Comparison of ENCODE assay signal across 11 cellular contexts in genomic region chr6:34982424-34982852, GRCh38.
DNase-seq lines count a peak whose midpoint lies in the region; ATAC-seq and TF ChIP-seq lines count a peak whose summit lies in the region.
"Had no signal": no experiment of that assay in that cellular context is flagged by ENCODE, and none has a peak within 500 bp of the region (broad histone marks: within the 10 kb centered on the region; RNA-seq: fewer than 3 reads in every experiment).

No MANE protein-coding gene starts in this region.

- H3K4ac ChIP-seq in mesendoderm (ENCODE audit: low read depth, low read length) = no peak overlapping the region

- no peak overlapping the region for H2BK15ac ChIP-seq in mesendoderm (replicated peaks; ENCODE audit: low read depth)

- H3K79me1 ChIP-seq in mesendoderm (ENCODE audit: low read length) = no peaks in the 10 kb centered on the region

- no peak for TF ChIP-seq POLR2A in body of pancreas (IDR thresholded peaks at IDR 0.05)

- DNase-seq in COR-L47 (lab: John Stamatoyannopoulos, UW) = peak; percentile 20
- DNase-seq in Jurkat, Clone E6-1 (ENCODE audit: low read depth, low spot score) = peak; percentile 39
- DNase-seq in body of pancreas = peak in 1 of 4 donors; percentile 8
- DNase-seq in mesendoderm = peak; percentile 27
- no peak for DNase-seq in H7
- DNase-seq in T-helper 1 cell = no peak
- DNase-seq: central memory CD4-positive, alpha-beta T cell; NK-92 treated with Interleukin-12 subunit alpha and Interleukin-12 subunit beta, amount 100 ng/mL, for 24 hours; stimulated activated CD4-positive, alpha-beta T cell treated with anti-CD3 and anti-CD28 coated beads, Interleukin-15, amount 100 ng/mL, for 24 hours had no signal

- H2AK5ac ChIP-seq in mesendoderm (ENCODE audit: low read length) = no peak overlapping the region

- H3K27me3 ChIP-seq in body of pancreas = no peaks in the 10 kb centered on the region
- no peaks in the 10 kb centered on the region for H3K27me3 ChIP-seq in mesendoderm (ENCODE audit: insufficient read depth, low read length, poor library complexity)
- no peaks in the 10 kb centered on the region for H3K27me3 ChIP-seq in H7 (ENCODE audit: control insufficient read depth, insufficient read depth, low read length)

- H3K27ac ChIP-seq in body of pancreas (no peak overlapping the region), mesendoderm (ENCODE audit: low read depth, low read length) (no peak overlapping the region)

- no peak overlapping the region for H4K5ac ChIP-seq in mesendoderm (ENCODE audit: low read length)

- no peak overlapping the region for H3K18ac ChIP-seq in mesendoderm (ENCODE audit: low read length)

- H3K4me1 ChIP-seq in body of pancreas (no peaks in the 10 kb centered on the region), mesendoderm (ENCODE audit: control insufficient read depth, low read depth, low read length) (no peaks in the 10 kb centered on the region)

- H3K4me3 ChIP-seq in Jurkat, Clone E6-1 (ENCODE audit: low read length) = no peak overlapping the region
- H3K4me3 ChIP-seq in body of pancreas (no peak overlapping the region), mesendoderm (ENCODE audit: low read length) (no peak overlapping the region), H7 (ENCODE audit: insufficient read depth, low read depth, low read length) (no peak overlapping the region)

- no peak overlapping the region for H3K9ac ChIP-seq in mesendoderm (ENCODE audit: low read length)

- H3K36me3 ChIP-seq in body of pancreas (replicated peaks in 1 of 2; ENCODE audit: insufficient read depth in 1 of 2, low read depth in 2 of 2) (peaks cover 0 to 6% of the 10 kb centered on the region in 2 donors), mesendoderm (ENCODE audit: control insufficient read depth, insufficient read depth, low read length) (no peaks in the 10 kb centered on the region), H7 (replicated peaks; ENCODE audit: control insufficient read depth, insufficient read depth, low read length) (peaks cover 3% of the 10 kb centered on the region)

- no peak overlapping the region for H2BK5ac ChIP-seq in mesendoderm (ENCODE audit: low read length)

- H3K4me2 ChIP-seq in mesendoderm (ENCODE audit: low read length) = no peak overlapping the region

- no peaks in the 10 kb centered on the region for H3K79me2 ChIP-seq in mesendoderm (ENCODE audit: control insufficient read depth, insufficient read depth, low read length)

- H2BK120ac ChIP-seq in mesendoderm (ENCODE audit: low read depth, low read length) = no peak overlapping the region

- H4K8ac ChIP-seq in mesendoderm (ENCODE audit: low read depth, low read length) = no peak overlapping the region

- WGBS in body of pancreas, 2 donors = 78% methylated on average over 11 of the region's 11 CpGs
- WGBS in mesendoderm (ENCODE audit: extremely low coverage, insufficient coverage, low lambda C conversion rate) = no CpG with 5 or more reads among the region's 11 CpGs

- TF ChIP-seq CTCF in body of pancreas (IDR thresholded peaks at IDR 0.05) = peak in 4 of 7 experiments; percentile 5 to 23 (median 14)

- ATAC-seq in body of pancreas (no peak), GM19395 (IDR thresholded peaks at IDR 0.05; ENCODE audit: unreplicated experiment) (no peak), HG02759 (IDR thresholded peaks at IDR 0.05; ENCODE audit: unreplicated experiment) (no peak)

- no peak overlapping the region for H3K23ac ChIP-seq in mesendoderm (ENCODE audit: low read length)

- no peak overlapping the region for H3K56ac ChIP-seq in mesendoderm (ENCODE audit: low read length)

- H3K9me3 ChIP-seq in body of pancreas = no peaks in the 10 kb centered on the region

- intact Hi-C loops in body of pancreas (cut with DNase I) = loop anchor here (10.0 kb wide), 1 partner anchor 232 kb away; the partner anchor contains the start of gene SCUBE3

Comparison
In these comparisons a context has a peak if more than half of its experiments do, and no peak if none do; other contexts are left out.
1. DNase-seq: peak in COR-L47 (single experiment), Jurkat, Clone E6-1 (single experiment) and mesendoderm (single experiment); none in H7 (single experiment) and T-helper 1 cell (0 of 5).